Comparison of ENCODE assay signal across 1 cellular context in the genomic region with DNA sequence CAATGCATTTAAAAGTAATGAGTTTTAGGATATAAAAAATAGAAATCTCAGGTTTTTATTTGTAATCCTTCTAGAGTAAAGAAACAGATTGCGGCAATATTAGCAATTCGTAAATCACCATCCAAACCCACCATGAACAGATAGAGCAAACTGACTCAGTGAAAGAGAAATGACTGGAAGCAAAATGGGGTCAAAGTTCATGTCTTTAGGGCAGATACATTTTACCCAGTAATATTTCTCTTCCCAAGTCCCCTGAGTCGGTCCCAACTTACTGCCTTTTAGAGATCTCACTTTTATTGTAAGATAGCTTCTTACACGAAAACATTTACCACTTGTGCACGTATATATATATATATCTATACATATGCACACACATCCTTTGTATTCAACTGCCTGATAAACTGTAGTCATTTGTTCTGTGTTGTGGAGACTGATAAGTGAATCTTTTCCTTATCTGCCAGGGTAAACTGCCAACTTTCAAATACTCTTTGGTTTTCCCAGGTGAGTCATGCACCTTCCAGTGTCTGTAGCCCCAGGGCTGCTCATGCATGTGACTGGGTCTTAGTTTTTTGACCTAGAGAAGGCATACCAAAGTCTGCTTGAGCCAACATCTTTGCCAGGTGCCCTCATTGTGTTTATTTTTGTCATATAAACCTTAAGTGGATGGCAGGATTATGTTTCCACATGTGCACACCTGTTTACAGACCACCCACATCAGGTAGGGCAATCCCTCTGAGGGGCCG.
TF ChIP-seq lines count a peak whose summit lies in the region.

No MANE protein-coding gene starts in this region.

TF ChIP-seq in A549, 52 proteins besides CTCF, POLR2A, EP300 and RAD21 (continued from another document):
- TF ChIP-seq MAX (IDR thresholded peaks at IDR 0.05), result peak; percentile 17; the same call in 1 of the 2 replicates
